Comparison of ENCODE assay signal across 1 cellular context in the genomic region with DNA sequence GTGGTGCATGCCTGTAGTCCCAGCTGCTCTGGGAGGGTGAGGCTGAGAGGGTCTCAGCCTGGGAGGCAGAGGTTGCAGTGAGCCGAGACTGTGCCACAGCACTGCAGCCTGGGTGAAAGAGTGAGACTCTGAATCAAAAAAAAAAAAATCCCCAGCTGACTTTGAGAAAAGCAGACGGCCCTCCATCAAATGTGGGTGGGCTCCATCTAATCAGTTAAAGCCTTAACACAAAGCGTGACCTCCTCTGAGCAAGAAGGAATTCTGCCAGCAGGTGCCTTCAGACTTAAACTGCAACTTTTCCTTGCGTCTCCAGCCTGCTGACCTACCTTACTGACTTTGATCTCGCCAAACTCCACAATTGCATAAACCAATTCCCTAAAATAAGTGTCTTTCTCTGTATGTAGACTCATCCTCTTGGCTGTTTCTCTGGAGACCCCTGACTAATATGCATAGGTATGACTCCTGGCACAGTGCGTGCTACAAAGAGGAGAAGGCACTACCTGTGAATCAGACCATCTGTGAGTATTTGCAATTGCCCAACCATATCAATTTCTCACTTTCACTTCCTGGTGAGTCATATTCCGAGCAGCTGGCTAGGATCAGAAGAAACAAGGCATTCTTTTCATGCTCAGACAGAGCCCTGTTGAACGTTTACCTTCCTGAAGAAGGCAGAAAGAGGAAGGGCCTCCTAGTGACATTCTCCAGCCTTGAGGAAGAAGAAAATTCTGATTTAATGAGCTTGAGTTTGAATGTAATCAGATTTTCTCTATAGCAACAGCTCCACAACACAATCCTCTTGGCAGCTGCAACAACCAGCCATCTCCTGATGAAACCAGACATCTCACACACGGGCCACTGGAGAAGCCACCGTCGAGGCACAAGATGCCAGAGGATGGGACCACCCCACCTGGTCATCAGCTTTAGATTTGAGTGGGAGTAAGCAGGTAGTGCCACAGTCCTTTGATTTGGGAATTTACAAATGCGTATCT.
A peak's percentile ranks its signal among the peaks of the same experiment; 100 is the strongest.
TF ChIP-seq lines count a peak whose summit lies in the region.

No MANE protein-coding gene starts in this region.

TF ChIP-seq in HepG2, 621 proteins besides CTCF, POLR2A, EP300 and RAD21 (continued from another document and continues in another):
- TF ChIP-seq, protein P1, sequence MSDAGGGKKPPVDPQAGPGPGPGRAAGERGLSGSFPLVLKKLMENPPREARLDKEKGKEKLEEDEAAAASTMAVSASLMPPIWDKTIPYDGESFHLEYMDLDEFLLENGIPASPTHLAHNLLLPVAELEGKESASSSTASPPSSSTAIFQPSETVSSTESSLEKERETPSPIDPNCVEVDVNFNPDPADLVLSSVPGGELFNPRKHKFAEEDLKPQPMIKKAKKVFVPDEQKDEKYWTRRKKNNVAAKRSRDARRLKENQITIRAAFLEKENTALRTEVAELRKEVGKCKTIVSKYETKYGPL (CRISPR knock-in tag; IDR thresholded peaks at IDR 0.05), result no peak
- TF ChIP-seq HNF4A (CRISPR knock-in tag; IDR thresholded peaks at IDR 0.05) (0 out of 2 replicates have a peak, but pooled peaks have one; percentile 19), STAT5B (CRISPR knock-in tag; IDR thresholded peaks at IDR 0.05) (no peak), ZNF550 (CRISPR knock-in tag; IDR thresholded peaks at IDR 0.05; ENCODE audit: borderline replicate concordance) (no peak), TBX3 (IDR thresholded peaks at IDR 0.05; ENCODE audit: borderline replicate concordance) (peak; percentile 91), FOXC1 (CRISPR knock-in tag; IDR thresholded peaks at IDR 0.05; ENCODE audit: borderline replicate concordance) (no peak), ONECUT2 (CRISPR knock-in tag; IDR thresholded peaks at IDR 0.05) (no peak), MXI1 (IDR thresholded peaks at IDR 0.05; ENCODE audit: borderline replicate concordance, low read depth, low read length) (no peak), SMAD9 (CRISPR knock-in tag; IDR thresholded peaks at IDR 0.05) (no peak), KLF6 (CRISPR knock-in tag; IDR thresholded peaks at IDR 0.05) (no peak), SMC3 (IDR thresholded peaks at IDR 0.05; ENCODE audit: low read length) (peak; percentile 42; the same call in 1 of the 2 replicates), CSRNP2 (CRISPR knock-in tag; conservative IDR thresholded peaks at IDR 0.05; ENCODE audit: low read depth) (no peak), CEBPB (IDR thresholded peaks at IDR 0.05; ENCODE audit: borderline replicate concordance, low read depth, low read length) (peak; percentile 95), ZFYVE20 (CRISPR knock-in tag; IDR thresholded peaks at IDR 0.05; ENCODE audit: borderline replicate concordance, low read depth) (no peak), SAP130 (CRISPR knock-in tag; IDR thresholded peaks at IDR 0.05; ENCODE audit: low read depth) (peak; percentile 89), TBL1XR1 (IDR thresholded peaks at IDR 0.05; ENCODE audit: borderline replicate concordance, low read length, partially characterized antibody) (peak; percentile 31), POLR2G (IDR thresholded peaks at IDR 0.05; ENCODE audit: low read depth, low read length) (0 out of 2 replicates have a peak, but pooled peaks have one; percentile 24), ZNF362 (CRISPR knock-in tag; IDR thresholded peaks at IDR 0.05; ENCODE audit: borderline replicate concordance) (no peak), ZSCAN9 (CRISPR knock-in tag; IDR thresholded peaks at IDR 0.05; ENCODE audit: borderline replicate concordance) (peak; percentile 81; the same call in 1 of the 2 replicates), ZNF562 (CRISPR knock-in tag; IDR thresholded peaks at IDR 0.05; ENCODE audit: borderline replicate concordance) (no peak), USF2 (IDR thresholded peaks at IDR 0.05; ENCODE audit: low read depth, low read length) (no peak), USF2 (CRISPR knock-in tag; IDR thresholded peaks at IDR 0.05; ENCODE audit: borderline replicate concordance) (no peak), PPARG (CRISPR knock-in tag; conservative IDR thresholded peaks at IDR 0.05) (peak; percentile 83), ATM (IDR thresholded peaks at IDR 0.05; ENCODE audit: borderline replicate concordance) (no peak), KMT2A (CRISPR knock-in tag; IDR thresholded peaks at IDR 0.05) (peak; percentile 55; the same call in 1 of the 2 replicates), EEA1 (CRISPR knock-in tag; IDR thresholded peaks at IDR 0.05; ENCODE audit: borderline replicate concordance) (no peak), EZH2 (conservative IDR thresholded peaks at IDR 0.05; ENCODE audit: low read depth, low read length) (no peak), RFX5 (IDR thresholded peaks at IDR 0.05; ENCODE audit: low read depth, low read length) (no peak), PRMT3 (CRISPR knock-in tag; IDR thresholded peaks at IDR 0.05; ENCODE audit: borderline replicate concordance, low read depth) (no peak), ZNF33B (CRISPR knock-in tag; IDR thresholded peaks at IDR 0.05) (no peak), PHF21A (CRISPR knock-in tag; IDR thresholded peaks at IDR 0.05) (0 out of 2 replicates have a peak, but pooled peaks have one; percentile 47), MTA1 (CRISPR knock-in tag; IDR thresholded peaks at IDR 0.05; ENCODE audit: borderline replicate concordance) (no peak), ZNF235 (CRISPR knock-in tag; IDR thresholded peaks at IDR 0.05; ENCODE audit: borderline replicate concordance) (no peak), BHLHE40 (IDR thresholded peaks at IDR 0.05; ENCODE audit: low read length) (no peak), ZNF510 (CRISPR knock-in tag; IDR thresholded peaks at IDR 0.05; ENCODE audit: low read depth) (no peak), ZNF280D (CRISPR knock-in tag; IDR thresholded peaks at IDR 0.05) (no peak), TARDBP (CRISPR knock-in tag; IDR thresholded peaks at IDR 0.05) (peak; percentile 74), SIX1 (CRISPR knock-in tag; IDR thresholded peaks at IDR 0.05; ENCODE audit: borderline replicate concordance) (peak; percentile 85; the same call in 1 of the 2 replicates), ETV6 (CRISPR knock-in tag; conservative IDR thresholded peaks at IDR 0.05) (no peak), ZFP62 (CRISPR knock-in tag; IDR thresholded peaks at IDR 0.05) (no peak), KDM4B (CRISPR knock-in tag; IDR thresholded peaks at IDR 0.05) (peak; percentile 26; the same call in 1 of the 2 replicates), NFIB (CRISPR knock-in tag; IDR thresholded peaks at IDR 0.05; ENCODE audit: borderline replicate concordance) (no peak)
- TF ChIP-seq, protein P2, sequence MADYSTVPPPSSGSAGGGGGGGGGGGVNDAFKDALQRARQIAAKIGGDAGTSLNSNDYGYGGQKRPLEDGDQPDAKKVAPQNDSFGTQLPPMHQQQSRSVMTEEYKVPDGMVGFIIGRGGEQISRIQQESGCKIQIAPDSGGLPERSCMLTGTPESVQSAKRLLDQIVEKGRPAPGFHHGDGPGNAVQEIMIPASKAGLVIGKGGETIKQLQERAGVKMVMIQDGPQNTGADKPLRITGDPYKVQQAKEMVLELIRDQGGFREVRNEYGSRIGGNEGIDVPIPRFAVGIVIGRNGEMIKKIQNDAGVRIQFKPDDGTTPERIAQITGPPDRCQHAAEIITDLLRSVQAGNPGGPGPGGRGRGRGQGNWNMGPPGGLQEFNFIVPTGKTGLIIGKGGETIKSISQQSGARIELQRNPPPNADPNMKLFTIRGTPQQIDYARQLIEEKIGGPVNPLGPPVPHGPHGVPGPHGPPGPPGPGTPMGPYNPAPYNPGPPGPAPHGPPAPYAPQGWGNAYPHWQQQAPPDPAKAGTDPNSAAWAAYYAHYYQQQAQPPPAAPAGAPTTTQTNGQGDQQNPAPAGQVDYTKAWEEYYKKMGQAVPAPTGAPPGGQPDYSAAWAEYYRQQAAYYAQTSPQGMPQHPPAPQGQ (CRISPR knock-in tag; IDR thresholded peaks at IDR 0.05; ENCODE audit: borderline replicate concordance), result no peak
- TF ChIP-seq, protein P3, sequence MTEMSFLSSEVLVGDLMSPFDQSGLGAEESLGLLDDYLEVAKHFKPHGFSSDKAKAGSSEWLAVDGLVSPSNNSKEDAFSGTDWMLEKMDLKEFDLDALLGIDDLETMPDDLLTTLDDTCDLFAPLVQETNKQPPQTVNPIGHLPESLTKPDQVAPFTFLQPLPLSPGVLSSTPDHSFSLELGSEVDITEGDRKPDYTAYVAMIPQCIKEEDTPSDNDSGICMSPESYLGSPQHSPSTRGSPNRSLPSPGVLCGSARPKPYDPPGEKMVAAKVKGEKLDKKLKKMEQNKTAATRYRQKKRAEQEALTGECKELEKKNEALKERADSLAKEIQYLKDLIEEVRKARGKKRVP (CRISPR knock-in tag; IDR thresholded peaks at IDR 0.05), result peak in 1 of 2 experiments; percentile 61; a peak in 1 of 4 replicates
- TF ChIP-seq, protein P4, sequence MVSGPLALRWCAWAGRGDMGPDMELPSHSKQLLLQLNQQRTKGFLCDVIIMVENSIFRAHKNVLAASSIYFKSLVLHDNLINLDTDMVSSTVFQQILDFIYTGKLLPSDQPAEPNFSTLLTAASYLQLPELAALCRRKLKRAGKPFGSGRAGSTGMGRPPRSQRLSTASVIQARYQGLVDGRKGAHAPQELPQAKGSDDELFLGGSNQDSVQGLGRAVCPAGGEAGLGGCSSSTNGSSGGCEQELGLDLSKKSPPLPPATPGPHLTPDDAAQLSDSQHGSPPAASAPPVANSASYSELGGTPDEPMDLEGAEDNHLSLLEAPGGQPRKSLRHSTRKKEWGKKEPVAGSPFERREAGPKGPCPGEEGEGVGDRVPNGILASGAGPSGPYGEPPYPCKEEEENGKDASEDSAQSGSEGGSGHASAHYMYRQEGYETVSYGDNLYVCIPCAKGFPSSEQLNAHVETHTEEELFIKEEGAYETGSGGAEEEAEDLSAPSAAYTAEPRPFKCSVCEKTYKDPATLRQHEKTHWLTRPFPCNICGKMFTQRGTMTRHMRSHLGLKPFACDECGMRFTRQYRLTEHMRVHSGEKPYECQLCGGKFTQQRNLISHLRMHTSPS (CRISPR knock-in tag; IDR thresholded peaks at IDR 0.05; ENCODE audit: low read depth), result peak; percentile 56
